In the genomic region with DNA sequence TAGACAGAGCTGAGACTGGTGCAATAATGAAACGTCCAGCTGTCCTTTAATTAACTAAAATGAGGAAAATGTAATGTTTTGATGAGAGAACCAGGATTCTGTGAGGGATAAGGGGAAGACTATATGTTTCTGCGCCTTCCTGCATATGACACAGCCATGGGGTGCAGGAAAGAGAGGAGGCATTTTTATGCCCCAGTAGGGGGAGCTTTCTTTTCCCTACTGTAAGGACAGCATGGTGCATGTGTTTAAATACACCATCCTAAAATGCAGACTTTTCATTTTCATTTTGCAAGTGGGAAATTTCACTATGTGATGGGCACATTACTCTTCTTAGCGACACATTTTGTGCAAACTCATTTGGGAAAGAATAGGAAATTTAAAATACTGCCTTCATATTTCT, we compare ENCODE assay signal across 12 cellular contexts.
DNase-seq lines count a peak whose midpoint lies in the region; ATAC-seq, FAIRE-seq and TF ChIP-seq lines count a peak whose summit lies in the region.
"Had no signal": no experiment of that assay in that cellular context is flagged by ENCODE, and none has a peak within 500 bp of the region (broad histone marks: within the 10 kb centered on the region; RNA-seq: fewer than 3 reads in every experiment).

No MANE protein-coding gene starts in this region.

- no peaks in the 10 kb centered on the region; the same call in 1 of the 2 replicates for H3K27me3 Mint-ChIP-seq in HFFc6 (ENCODE audit: insufficient read depth)

- H3K27me3 ChIP-seq in WERI-Rb-1 (ENCODE audit: insufficient read depth, low read depth, severe bottlenecking), result no peaks in the 10 kb centered on the region
- no peaks in the 10 kb centered on the region for H3K27me3 ChIP-seq in kidney epithelial cell (ENCODE audit: control insufficient read depth, insufficient read depth, low read length)
- H3K27me3 ChIP-seq: SJCRH30 had no signal

- H3K36me3 ChIP-seq in WERI-Rb-1 (no peaks in the 10 kb centered on the region), kidney epithelial cell (ENCODE audit: control insufficient read depth, insufficient read depth, low read length) (no peaks in the 10 kb centered on the region)
- H3K36me3 ChIP-seq: SJCRH30 had no signal

- TF ChIP-seq CTCF in D721Med (IDR thresholded peaks at IDR 0.05; ENCODE audit: insufficient read depth, missing control alignments) (peak; percentile 23), HFFc6 (IDR thresholded peaks at IDR 0.05) (peak; percentile 75), WERI-Rb-1 (IDR thresholded peaks at IDR 0.05; ENCODE audit: low read depth, low read length) (peak; percentile 50), kidney epithelial cell (IDR thresholded peaks at IDR 0.05; ENCODE audit: insufficient read depth, low read length, poor library complexity, severe bottlenecking) (peak; percentile 34)

- no peaks in the 10 kb centered on the region for H3K36me3 Mint-ChIP-seq in HFFc6 (ENCODE audit: low read depth)

- no peak for ATAC-seq in GM18873 (IDR thresholded peaks at IDR 0.05; ENCODE audit: low FRiP score, unreplicated experiment)
- ATAC-seq: left colon had no signal

- H3K4me3 Mint-ChIP-seq in HFFc6, result no peak overlapping the region

- no peaks in the 10 kb centered on the region for H3K9me3 ChIP-seq in WERI-Rb-1 (ENCODE audit: severe bottlenecking)
- H3K9me3 ChIP-seq: SJCRH30 had no signal

- H3K9me3 Mint-ChIP-seq in HFFc6, result no peaks in the 10 kb centered on the region

- H3K4me1 Mint-ChIP-seq in HFFc6 (ENCODE audit: low read depth), result peaks cover 4% of the 10 kb centered on the region; the same call in 1 of the 2 replicates

- no peak overlapping the region for H3K27ac ChIP-seq in WERI-Rb-1
- H3K27ac ChIP-seq: SJCRH30 had no signal

- DNase-seq in D721Med (ENCODE audit: insufficient read length, low spot score), result no peak
- no peak for DNase-seq in HFFc6
- peak; percentile 16 for DNase-seq in WERI-Rb-1
- no peak for DNase-seq in kidney epithelial cell (ENCODE audit: low read depth)
- DNase-seq in DMS79 treated with DMSO at 0.1 percent for 48 hours (lab: John Stamatoyannopoulos, UW), result no peak
- no peak for DNase-seq in AG20443 (ENCODE audit: low spot score)
- no peak for DNase-seq in NCI-H2171 treated with DMSO at 0.1 percent for 48 hours (lab: John Stamatoyannopoulos, UW)
- DNase-seq: cortex of kidney, left colon had no signal

- FAIRE-seq in D721Med (lab: Jason Lieb, UNC), result no peak
- FAIRE-seq: GM12891 had no signal

- no peak overlapping the region for H3K27ac Mint-ChIP-seq in HFFc6

- H3K4me3 ChIP-seq in WERI-Rb-1 (ENCODE audit: low read depth, low read length) (no peak overlapping the region), kidney epithelial cell (ENCODE audit: low read depth, low read length) (no peak overlapping the region)
- H3K4me3 ChIP-seq: SJCRH30 had no signal

Comparison
In these comparisons a context has a peak if more than half of its experiments do, and no peak if none do; other contexts are left out.
1. CTCF ChIP-seq: peak in every context shown above with its lines; median percentile 75 in HFFc6; 50 in WERI-Rb-1; 34 in kidney epithelial cell; 23 in D721Med.